20 cellular contexts compared by ENCODE assay signal in genomic region chr15:54803987-54804386, GRCh38.
"Had no signal": no experiment of that assay in that cellular context is flagged by ENCODE, and none has a peak within 500 bp of the region (broad histone marks: within the 10 kb centered on the region; RNA-seq: fewer than 3 reads in every experiment).

No MANE protein-coding gene starts in this region.

- H3K27me3 ChIP-seq: body of pancreas, esophagus squamous epithelium, hepatocyte, ovary, right lobe of liver, upper lobe of right lung had no signal

- H2AFZ ChIP-seq: hepatocyte had no signal

- H3K27ac Mint-ChIP-seq: activated naive CD8-positive, alpha-beta T cell treated with anti-CD3 and anti-CD28 coated beads for 36 hours; activated T-cell treated with anti-CD3 and anti-CD28 coated beads, Interleukin-2, amount 50 U/mL, for 72 hours; naive thymus-derived CD4-positive, alpha-beta T cell; stimulated activated naive CD8-positive, alpha-beta T cell treated with anti-CD3 and anti-CD28 coated beads, Interleukin-15, amount 100 ng/mL, for 72 hours had no signal

- H3K9me3 ChIP-seq: body of pancreas, esophagus squamous epithelium, mucosa of descending colon, ovary, right lobe of liver, thoracic aorta, upper lobe of right lung had no signal

- H3K4me3 Mint-ChIP-seq: activated B cell treated with CpG ODN at 0.5 μM for 24 hours; activated naive CD8-positive, alpha-beta T cell treated with anti-CD3 and anti-CD28 coated beads for 36 hours; activated T-cell treated with anti-CD3 and anti-CD28 coated beads, Interleukin-2, amount 50 U/mL, for 72 hours; naive thymus-derived CD4-positive, alpha-beta T cell; stimulated activated naive CD8-positive, alpha-beta T cell treated with anti-CD3 and anti-CD28 coated beads, Interleukin-15, amount 100 ng/mL, for 72 hours had no signal

- H3K27me3 Mint-ChIP-seq: activated B cell treated with CpG ODN at 0.5 μM for 24 hours had no signal

- ATAC-seq: activated T-cell treated with anti-CD3 and anti-CD28 coated beads, Interleukin-2, amount 50 U/mL, for 72 hours; body of pancreas; left lobe of liver; mucosa of descending colon had no signal

- H3K9me3 Mint-ChIP-seq: activated naive CD8-positive, alpha-beta T cell treated with anti-CD3 and anti-CD28 coated beads for 36 hours; activated T-cell treated with anti-CD3 and anti-CD28 coated beads, Interleukin-2, amount 50 U/mL, for 72 hours; stimulated activated naive CD8-positive, alpha-beta T cell treated with anti-CD3 and anti-CD28 coated beads, Interleukin-15, amount 100 ng/mL, for 72 hours had no signal

- DNase-seq: activated B cell treated with CpG ODN at 0.5 μM for 24 hours; activated CD4-positive, alpha-beta T cell treated with anti-CD3 and anti-CD28 coated beads for 48 hours; activated CD8-positive, alpha-beta memory T cell treated with anti-CD3 and anti-CD28 coated beads, Interleukin-2, amount 50 U/mL, for 48 hours; activated gamma-delta T cell treated with Interleukin-2 at 50 U/mL for 16 hours; activated naive CD8-positive, alpha-beta T cell treated with anti-CD3 and anti-CD28 coated beads for 36 hours; activated T-cell treated with anti-CD3 and anti-CD28 coated beads, Interleukin-2, amount 50 U/mL, for 72 hours; amygdala; body of pancreas; caudate nucleus; esophagus squamous epithelium; mucosa of descending colon; naive thymus-derived CD4-positive, alpha-beta T cell; ovary; right lobe of liver; stimulated activated naive CD8-positive, alpha-beta T cell treated with anti-CD3 and anti-CD28 coated beads, Interleukin-15, amount 100 ng/mL, for 72 hours; upper lobe of right lung had no signal

- H3K4me2 ChIP-seq: hepatocyte, smooth muscle cell had no signal

- H3K4me1 ChIP-seq: body of pancreas, esophagus squamous epithelium, right lobe of liver, upper lobe of right lung had no signal

- H3K27ac ChIP-seq: body of pancreas, esophagus squamous epithelium, hepatocyte, ovary, right lobe of liver, thoracic aorta, upper lobe of right lung had no signal

- H3K36me3 ChIP-seq: esophagus squamous epithelium, ovary, right lobe of liver, thoracic aorta, upper lobe of right lung had no signal

- H3K36me3 Mint-ChIP-seq: activated naive CD8-positive, alpha-beta T cell treated with anti-CD3 and anti-CD28 coated beads for 36 hours; naive thymus-derived CD4-positive, alpha-beta T cell had no signal

- H3K79me2 ChIP-seq: hepatocyte had no signal

- H3K4me3 ChIP-seq: body of pancreas, esophagus squamous epithelium, hepatocyte, mucosa of descending colon, ovary, right lobe of liver, smooth muscle cell, thoracic aorta, upper lobe of right lung had no signal
